19 cellular contexts compared by ENCODE assay signal in the genomic region with DNA sequence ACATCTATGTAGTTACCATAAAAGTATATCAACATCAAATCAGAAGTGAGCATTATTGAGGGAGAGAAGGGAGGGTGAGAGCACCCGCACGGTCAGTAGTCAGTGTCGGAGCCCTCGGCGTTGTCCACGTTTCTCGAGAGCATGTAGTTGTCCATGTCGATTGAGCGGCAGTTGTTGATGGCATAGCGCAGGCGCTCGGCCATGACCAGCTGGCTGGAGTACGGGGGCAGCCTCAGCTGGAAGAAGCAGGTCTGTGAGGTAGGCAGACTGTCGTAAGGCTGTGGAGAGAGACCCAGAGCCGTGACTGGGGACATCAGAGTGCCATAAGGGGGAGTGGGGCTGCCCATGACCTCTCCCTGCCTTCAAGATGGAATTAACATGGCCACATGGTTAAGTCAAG. TPM values are rescaled to one million over a fixed set of nuclear protein-coding genes. Genes with fewer than 3 reads are reported as not detected.
"Had no signal": no experiment of that assay in that cellular context is flagged by ENCODE, and none has a peak within 500 bp of the region (broad histone marks: within the 10 kb centered on the region; RNA-seq: fewer than 3 reads in every experiment).

No MANE protein-coding gene starts in this region.

- ATAC-seq: activated T-cell treated with anti-CD3 and anti-CD28 coated beads, Interleukin-2, amount 50 U/mL, for 4 hours; gastrocnemius medialis; heart right ventricle; left colon; lower lobe of right lung; pancreas had no signal

- H3K27ac Mint-ChIP-seq: endodermal cell; mesothelial cell of epicardium; T-helper 2 cell treated with Interferon-gamma antibody and Interleukin-4, amounts not matched to agents 5 μg/mL and 100 μg/mL, for 36 hours; type B pancreatic cell had no signal

- H3K4me3 Mint-ChIP-seq: activated naive CD8-positive, alpha-beta T cell treated with anti-CD3 and anti-CD28 coated beads for 36 hours; activated T-cell treated with anti-CD3 and anti-CD28 coated beads, Interleukin-2, amount 50 U/mL, for 4 hours; endodermal cell; mesothelial cell of epicardium; T-helper 2 cell treated with Interferon-gamma antibody and Interleukin-4, amounts not matched to agents 5 μg/mL and 100 μg/mL, for 36 hours; type B pancreatic cell had no signal

- H3K9me3 Mint-ChIP-seq: activated naive CD8-positive, alpha-beta T cell treated with anti-CD3 and anti-CD28 coated beads for 36 hours; activated T-cell treated with anti-CD3 and anti-CD28 coated beads, Interleukin-2, amount 50 U/mL, for 4 hours; endodermal cell; mesothelial cell of epicardium; T-helper 2 cell treated with Interferon-gamma antibody and Interleukin-4, amounts not matched to agents 5 μg/mL and 100 μg/mL, for 36 hours; type B pancreatic cell had no signal

- DNase-seq: activated CD4-positive, alpha-beta T cell treated with anti-CD3 and anti-CD28 coated beads, Interleukin-2, amount 50 U/mL, for 1 hour; activated CD4-positive, CD25-positive, alpha-beta regulatory T cell; activated gamma-delta T cell; activated naive CD8-positive, alpha-beta T cell treated with anti-CD3 and anti-CD28 coated beads for 36 hours; activated T-cell treated with anti-CD3 and anti-CD28 coated beads, Interleukin-2, amount 50 U/mL, for 4 hours; amygdala; dermis blood vessel endothelial cell; endodermal cell; erythroblast; gastrocnemius medialis; heart right ventricle; left colon; lower lobe of right lung; pancreas; stimulated activated CD4-positive, alpha-beta T cell treated with anti-CD3 and anti-CD28 coated beads, Interleukin-2, amount 100 ng/mL, for 48 hours; stimulated activated naive CD4-positive, alpha-beta T cell treated with Interleukin-2 at 50 U/mL for 16 hours had no signal

- H3K27me3 Mint-ChIP-seq: activated naive CD8-positive, alpha-beta T cell treated with anti-CD3 and anti-CD28 coated beads for 36 hours; type B pancreatic cell had no signal

- H3K36me3 Mint-ChIP-seq: activated naive CD8-positive, alpha-beta T cell treated with anti-CD3 and anti-CD28 coated beads for 36 hours had no signal

- FAIRE-seq: pancreas had no signal

- H3K27ac ChIP-seq: heart right ventricle, lower lobe of right lung, pancreas had no signal

RNA-seq across cellular contexts. Expression of a gene that starts 11.8 kb away (rescaled TPM):
- total RNA-seq: dermis blood vessel endothelial cell had no signal
